In the genomic region with DNA sequence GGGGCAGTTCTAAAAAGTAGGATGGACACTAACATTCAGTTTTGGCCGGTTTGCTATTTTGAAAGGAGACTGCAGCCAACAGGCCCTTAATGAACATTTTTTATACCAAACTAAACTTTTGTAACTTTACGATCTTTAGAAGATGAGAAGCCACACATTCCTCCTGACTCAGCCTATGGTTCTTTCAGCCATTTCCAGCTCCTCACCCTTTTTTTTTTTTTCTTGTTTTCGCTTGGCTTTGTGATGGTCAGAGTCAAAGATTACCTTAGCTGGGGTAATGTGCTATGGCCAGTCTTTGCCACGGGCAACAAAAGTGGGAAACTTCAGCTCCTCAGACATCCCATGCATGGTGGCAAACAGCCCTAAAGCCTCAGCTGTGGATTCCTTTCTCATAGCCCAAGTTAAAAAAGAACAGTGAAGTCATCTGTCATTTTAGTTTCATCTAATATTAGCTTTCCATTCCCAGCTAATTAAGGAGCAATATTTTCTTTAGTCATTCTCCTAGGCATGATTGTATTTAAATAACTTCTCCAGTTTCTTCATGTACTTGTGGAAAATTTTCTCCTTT, we compare ENCODE assay signal across 18 cellular contexts.
DNase-seq lines count a peak whose midpoint lies in the region; ATAC-seq, FAIRE-seq and TF ChIP-seq lines count a peak whose summit lies in the region.
"Had no signal": no experiment of that assay in that cellular context is flagged by ENCODE, and none has a peak within 500 bp of the region (broad histone marks: within the 10 kb centered on the region; RNA-seq: fewer than 3 reads in every experiment).

No MANE protein-coding gene starts in this region.

- no peaks in the 10 kb centered on the region for H3K27me3 Mint-ChIP-seq in activated T-helper 2 cell treated with anti-CD3 and anti-CD28 coated beads, Interferon-gamma antibody, Interleukin-2, Interleukin-4, amounts not matched to agents 10 μg/mL and 5 μg/mL and 100 μg/mL, durations not matched to agents 14 hours and 24 hours and 36 hours (ENCODE audit: low read depth)
- H3K27me3 Mint-ChIP-seq: progenitor cell of endocrine pancreas, T-cell had no signal

- TF ChIP-seq EP300 in HepG2 (IDR thresholded peaks at IDR 0.05; ENCODE audit: low read depth in 2 of 2, low read length in 2 of 2): no peak
- TF ChIP-seq EP300 in HepG2 (CRISPR knock-in tag; IDR thresholded peaks at IDR 0.05; ENCODE audit: borderline replicate concordance): no peak

- ATAC-seq in RWPE2 (ENCODE audit: low read depth) (peak; percentile 37), HepG2 (no peak)
- ATAC-seq: body of pancreas; naive thymus-derived CD4-positive, alpha-beta T cell; T-cell had no signal

- DNase-seq in ELR (ENCODE audit: low read depth): peak; percentile 81
- DNase-seq in RWPE2 (ENCODE audit: low spot score): no peak
- peak in 1 of 2 donors; percentile 72 for DNase-seq in fibroblast of lung (ENCODE audit: low read depth in 2 of 2)
- DNase-seq in NCI-H2171 (lab: John Stamatoyannopoulos, UW): no peak
- DNase-seq in activated T-helper 2 cell treated with anti-CD3 and anti-CD28 coated beads, Interferon-gamma antibody, Interleukin-2, Interleukin-4, amounts not matched to agents 10 μg/mL and 5 μg/mL and 100 μg/mL, durations not matched to agents 14 hours and 24 hours and 36 hours (ENCODE audit: low spot score): no peak
- DNase-seq in HepG2 (ENCODE audit: low spot score): no peak
- DNase-seq: activated B cell treated with CpG ODN at 0.5 μM for 24 hours; activated effector memory CD4-positive, alpha-beta T cell treated with anti-CD3 and anti-CD28 coated beads, Interleukin-2, amount 50 U/mL, for 16 hours; body of pancreas; esophagus squamous epithelium; left lung; naive thymus-derived CD4-positive, alpha-beta T cell; NCI-H748 treated with DMSO at 0.1 percent for 48 hours; T-cell had no signal

- H3K27ac ChIP-seq in RWPE2 (ENCODE audit: poor library complexity, severe bottlenecking) (peak overlapping the region; percentile 86), fibroblast of lung (ENCODE audit: insufficient read depth, low read length) (peak overlapping the region; percentile 80), skeletal muscle tissue (ENCODE audit: low read depth, low read length) (peak overlapping the region; percentile 31), HepG2 (ENCODE audit: extremely low read length, insufficient read depth, low read length) (no peak overlapping the region)
- H3K27ac ChIP-seq: body of pancreas, left lung had no signal

- no peak overlapping the region for H3K4me3 Mint-ChIP-seq in activated T-helper 2 cell treated with anti-CD3 and anti-CD28 coated beads, Interferon-gamma antibody, Interleukin-2, Interleukin-4, amounts not matched to agents 10 μg/mL and 5 μg/mL and 100 μg/mL, durations not matched to agents 14 hours and 24 hours and 36 hours (ENCODE audit: low read depth)
- H3K4me3 Mint-ChIP-seq: activated B cell treated with CpG ODN at 0.5 μM for 24 hours; IgD-negative memory B cell; naive thymus-derived CD4-positive, alpha-beta T cell; T-cell had no signal

- H3K27me3 ChIP-seq in RWPE2 (ENCODE audit: insufficient read depth, poor library complexity, severe bottlenecking) (no peaks in the 10 kb centered on the region), fibroblast of lung (ENCODE audit: control insufficient read depth, insufficient read depth, low read length) (no peaks in the 10 kb centered on the region), skeletal muscle tissue (ENCODE audit: control insufficient read depth in 3 of 3, insufficient read depth in 3 of 3, low read length in 3 of 3) (no peaks in the 10 kb centered on the region), HepG2 (ENCODE audit: control insufficient read depth in 1 of 2, insufficient read depth in 2 of 2, low read length in 2 of 2) (no peaks in the 10 kb centered on the region)
- H3K27me3 ChIP-seq: body of pancreas, esophagus squamous epithelium, left lung had no signal

- POLR2A ChIA-PET in HepG2 (lab: Yijun Ruan, JAX): no interaction called here

- intact Hi-C loops in activated T-helper 2 cell treated with anti-CD3 and anti-CD28 coated beads, Interferon-gamma antibody, Interleukin-2, Interleukin-4, amounts not matched to agents 10 μg/mL and 5 μg/mL and 100 μg/mL, durations not matched to agents 14 hours and 24 hours and 36 hours (cut with micrococcal nuclease): no loop called here
- intact Hi-C loops in HepG2 (cut with micrococcal nuclease; ENCODE audit: unreplicated experiment): no loop called here

- no peak for TF ChIP-seq RAD21 in HepG2 (CRISPR knock-in tag; IDR thresholded peaks at IDR 0.05)

- no peak for FAIRE-seq in HepG2 (lab: Jason Lieb, UNC)
- FAIRE-seq: GM12891 had no signal

- H3K9me3 ChIP-seq in RWPE2 (ENCODE audit: severe bottlenecking) (no peaks in the 10 kb centered on the region), fibroblast of lung (ENCODE audit: control insufficient read depth, insufficient read depth, low read depth, low read length) (no peaks in the 10 kb centered on the region), skeletal muscle tissue (ENCODE audit: control insufficient read depth in 3 of 3, low read length in 3 of 3) (no peaks in the 10 kb centered on the region), HepG2 (ENCODE audit: low read length) (no peaks in the 10 kb centered on the region)
- H3K9me3 ChIP-seq: body of pancreas, esophagus squamous epithelium, left lung had no signal

- H3K27ac Mint-ChIP-seq in activated T-helper 2 cell treated with anti-CD3 and anti-CD28 coated beads, Interferon-gamma antibody, Interleukin-2, Interleukin-4, amounts not matched to agents 10 μg/mL and 5 μg/mL and 100 μg/mL, durations not matched to agents 14 hours and 24 hours and 36 hours: no peak overlapping the region
- H3K27ac Mint-ChIP-seq: activated B cell treated with CpG ODN at 0.5 μM for 24 hours; IgD-negative memory B cell; naive thymus-derived CD4-positive, alpha-beta T cell; progenitor cell of endocrine pancreas; T-cell had no signal

- 13% methylated on average over 4 of the region's 4 CpGs for WGBS in HepG2 (ENCODE audit: low lambda C conversion rate)

- H3K4me1 Mint-ChIP-seq in activated T-helper 2 cell treated with anti-CD3 and anti-CD28 coated beads, Interferon-gamma antibody, Interleukin-2, Interleukin-4, amounts not matched to agents 10 μg/mL and 5 μg/mL and 100 μg/mL, durations not matched to agents 14 hours and 24 hours and 36 hours (ENCODE audit: low read depth): no peaks in the 10 kb centered on the region
- H3K4me1 Mint-ChIP-seq: activated B cell treated with CpG ODN at 0.5 μM for 24 hours; naive thymus-derived CD4-positive, alpha-beta T cell; T-cell had no signal

- CTCF ChIA-PET in HepG2 (lab: Yijun Ruan, JAX; ENCODE audit: low intra/inter-chr PET ratio, low total read pairs): no interaction called here

- in situ Hi-C loops in HepG2 (cut with HindIII; ENCODE audit: extremely low pct_ligation_motif_present, low pct_unique_long_range_greater_than_20kb): no loop called here

- no peak for TF ChIP-seq POLR2A in HepG2 (IDR thresholded peaks at IDR 0.05; ENCODE audit: insufficient read depth in 1 of 2, low read depth in 2 of 2, low read length in 2 of 2)

- no peak for TF ChIP-seq CTCF in RWPE2 (IDR thresholded peaks at IDR 0.05; ENCODE audit: poor library complexity, severe bottlenecking)
- no peak for TF ChIP-seq CTCF in fibroblast of lung (conservative IDR thresholded peaks at IDR 0.05 in 1 of 2, IDR thresholded peaks at IDR 0.05 in 1 of 2; ENCODE audit: low read depth in 1 of 2, low read length in 2 of 2)
- TF ChIP-seq CTCF in HepG2 (CRISPR knock-in tag; IDR thresholded peaks at IDR 0.05): no peak

- no peaks in the 10 kb centered on the region for H3K9me3 Mint-ChIP-seq in activated T-helper 2 cell treated with anti-CD3 and anti-CD28 coated beads, Interferon-gamma antibody, Interleukin-2, Interleukin-4, amounts not matched to agents 10 μg/mL and 5 μg/mL and 100 μg/mL, durations not matched to agents 14 hours and 24 hours and 36 hours
- H3K9me3 Mint-ChIP-seq: activated B cell treated with CpG ODN at 0.5 μM for 24 hours, IgD-negative memory B cell had no signal

- BruUV-seq in HepG2 (replicated peaks; lab: Mats Ljungman, UMichigan): no TSS peak

- H2AFZ ChIP-seq in fibroblast of lung (ENCODE audit: low read length) (peak overlapping the region; percentile 66), HepG2 (ENCODE audit: low read length) (no peak overlapping the region)

- H3K36me3 Mint-ChIP-seq in activated T-helper 2 cell treated with anti-CD3 and anti-CD28 coated beads, Interferon-gamma antibody, Interleukin-2, Interleukin-4, amounts not matched to agents 10 μg/mL and 5 μg/mL and 100 μg/mL, durations not matched to agents 14 hours and 24 hours and 36 hours (ENCODE audit: low read depth): no peaks in the 10 kb centered on the region
- H3K36me3 Mint-ChIP-seq: IgD-negative memory B cell; naive thymus-derived CD4-positive, alpha-beta T cell; T-cell had no signal

- H3K79me2 ChIP-seq in fibroblast of lung (ENCODE audit: control insufficient read depth, insufficient read depth, low read length): no peaks in the 10 kb centered on the region
- H3K79me2 ChIP-seq in HepG2 (ENCODE audit: insufficient read depth, low read length): no peaks in the 10 kb centered on the region

- H4K20me1 ChIP-seq in fibroblast of lung (ENCODE audit: control insufficient read depth, extremely low read depth, insufficient read depth, low read length) (no peaks in the 10 kb centered on the region), HepG2 (ENCODE audit: insufficient read depth, low read length) (no peaks in the 10 kb centered on the region)

- H3K4me2 ChIP-seq in fibroblast of lung (ENCODE audit: extremely low read depth, insufficient read depth, low read length): peak overlapping the region; percentile 68
- no peak overlapping the region for H3K4me2 ChIP-seq in HepG2 (ENCODE audit: low read depth, low read length)

- H3K36me3 ChIP-seq in RWPE2 (ENCODE audit: low read depth) (no peaks in the 10 kb centered on the region), fibroblast of lung (ENCODE audit: control insufficient read depth, insufficient read depth, low read length) (no peaks in the 10 kb centered on the region), skeletal muscle tissue (ENCODE audit: control insufficient read depth in 3 of 3, insufficient read depth in 3 of 3, low read length in 3 of 3) (no peaks in the 10 kb centered on the region), HepG2 (replicated peaks in 1 of 2; ENCODE audit: control insufficient read depth in 1 of 2, insufficient read depth in 2 of 2, low read length in 2 of 2) (no peaks in the 10 kb centered on the region)
- H3K36me3 ChIP-seq: esophagus squamous epithelium, left lung had no signal

- H3K4me1 ChIP-seq in RWPE2 (ENCODE audit: insufficient read depth, poor library complexity, severe bottlenecking) (peaks cover 44% of the 10 kb centered on the region), fibroblast of lung (ENCODE audit: control insufficient read depth, extremely low read depth, insufficient read depth, low read length) (peaks cover 7% of the 10 kb centered on the region), skeletal muscle tissue (ENCODE audit: control insufficient read depth in 3 of 3, insufficient read depth in 3 of 3, low read length in 3 of 3) (no peaks in the 10 kb centered on the region), HepG2 (ENCODE audit: insufficient read depth, low read length) (peaks cover 6% of the 10 kb centered on the region; the same call in 1 of the 2 replicates)
- H3K4me1 ChIP-seq: body of pancreas, left lung had no signal

- no peak overlapping the region for H3K4me3 ChIP-seq in RWPE2 (ENCODE audit: severe bottlenecking)
- H3K4me3 ChIP-seq in fibroblast of lung (replicated peaks in 1 of 4; ENCODE audit: control extremely low read depth in 1 of 4, insufficient read depth in 1 of 4, low read depth in 3 of 4, low read length in 4 of 4): no peak overlapping the region
- no peak overlapping the region for H3K4me3 ChIP-seq in skeletal muscle tissue (ENCODE audit: low read length in 3 of 3)
- no peak overlapping the region for H3K4me3 ChIP-seq in HepG2 (replicated peaks in 1 of 3; ENCODE audit: insufficient read depth in 1 of 3, low read depth in 2 of 3, low read length in 3 of 3)
- H3K4me3 ChIP-seq: body of pancreas, esophagus squamous epithelium, left lung had no signal

- H3K9ac ChIP-seq in fibroblast of lung (ENCODE audit: insufficient read depth, low read length) (no peak overlapping the region), skeletal muscle tissue (ENCODE audit: low read depth in 1 of 3, low read length in 3 of 3) (no peak overlapping the region), HepG2 (ENCODE audit: insufficient read depth, low read depth, low read length) (no peak overlapping the region)
